8 cellular contexts compared by ENCODE assay signal in genomic region chr17:42980766-42981397, GRCh38.
A peak's percentile ranks its signal among the peaks of the same experiment; 100 is the strongest.
DNase-seq lines count a peak whose midpoint lies in the region; ATAC-seq and TF ChIP-seq lines count a peak whose summit lies in the region.

No MANE protein-coding gene starts in this region.

- TF ChIP-seq CTCF in GM12873 (IDR thresholded peaks at IDR 0.05; ENCODE audit: insufficient read depth, low read depth, low read length, missing control alignments) = peak; percentile 29
- TF ChIP-seq CTCF in cardiac fibroblast (IDR thresholded peaks at IDR 0.05; ENCODE audit: low read depth, low read length) = no peak

- H3K27me3 ChIP-seq in layer of hippocampus (ENCODE audit: control insufficient read depth, insufficient read depth, low read length) = no peaks in the 10 kb centered on the region

- ATAC-seq in HG02759 (IDR thresholded peaks at IDR 0.05; ENCODE audit: unreplicated experiment) (peak; percentile 59), GM21786 (IDR thresholded peaks at IDR 0.05; ENCODE audit: unreplicated experiment) (no peak)

- DNase-seq in NCI-H2107 (lab: John Stamatoyannopoulos, UW) (peak; percentile 13), cardiac fibroblast (ENCODE audit: low read depth in 2 of 2) (peak; percentile 53 to 59)
- peak; percentile 27 to 37 (median 28) for DNase-seq in activated CD4-positive, CD25-positive, alpha-beta regulatory T cell (lab: John Stamatoyannopoulos, UW)
- peak; percentile 55 for DNase-seq in stimulated activated CD4-positive, alpha-beta T cell treated with anti-CD3 and anti-CD28 coated beads, Interleukin-2, amount 100 ng/mL, for 4 hours (ENCODE audit: low read depth)

- H3K27ac ChIP-seq in layer of hippocampus (ENCODE audit: low read depth, low read length) = peak overlapping the region; percentile 77

- H3K4me3 ChIP-seq in cardiac fibroblast (replicated peaks in 1 of 2; ENCODE audit: low read depth in 2 of 2, low read length in 2 of 2) = peak overlapping the region; percentile 77 to 93
